In the genomic region with DNA sequence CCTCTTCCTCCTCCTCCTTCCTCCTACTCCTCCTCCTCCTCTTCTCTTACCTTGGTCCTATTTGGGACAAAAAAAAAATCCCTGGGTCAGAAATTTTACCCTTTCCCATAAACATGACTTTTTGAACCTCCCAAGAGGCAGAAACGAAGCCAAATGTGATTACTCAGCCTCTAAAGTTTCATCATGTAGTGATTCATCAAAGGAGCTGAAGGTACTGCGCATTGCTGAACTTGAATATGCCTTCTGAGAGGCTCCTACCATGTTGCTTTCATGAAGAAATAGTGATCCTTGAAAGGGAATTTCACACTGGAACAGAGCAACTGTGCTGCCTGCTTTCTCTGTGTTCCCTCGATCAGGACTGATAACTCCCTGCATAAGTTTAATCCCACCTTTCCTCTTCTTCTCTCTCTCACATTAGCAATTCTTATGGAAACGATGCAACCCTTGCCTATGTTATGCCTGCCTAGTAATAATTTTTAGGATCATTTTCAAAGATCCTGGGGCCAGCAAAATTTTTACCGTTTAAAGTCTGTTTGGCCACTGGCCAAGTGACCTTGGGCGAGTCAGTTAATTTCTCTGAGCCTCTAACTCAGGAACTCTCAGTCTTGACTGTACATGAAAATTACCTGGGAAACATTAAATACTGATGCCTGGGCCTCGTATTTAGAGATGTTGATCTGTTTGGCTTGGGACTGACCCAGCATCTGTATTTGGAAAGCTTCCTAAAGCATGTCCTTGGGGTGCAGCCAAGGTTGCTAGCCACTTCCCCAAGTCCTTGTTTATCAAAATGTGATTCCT, we compare ENCODE assay signal across 9 cellular contexts.
A peak's percentile ranks its signal among the peaks of the same experiment; 100 is the strongest.
DNase-seq lines count a peak whose midpoint lies in the region; ATAC-seq and TF ChIP-seq lines count a peak whose summit lies in the region.
"Had no signal": no experiment of that assay in that cellular context is flagged by ENCODE, and none has a peak within 500 bp of the region (broad histone marks: within the 10 kb centered on the region; RNA-seq: fewer than 3 reads in every experiment).

No MANE protein-coding gene starts in this region.

- no peaks in the 10 kb centered on the region for H3K27me3 ChIP-seq in heart right ventricle
- no peaks in the 10 kb centered on the region for H3K27me3 ChIP-seq in stomach

- CTCF ChIA-PET in WTC11 (lab: Charles Lee) = no interaction called here

- TF ChIP-seq EP300 in stomach (IDR thresholded peaks at IDR 0.05) = no peak

- intact Hi-C loops in heart right ventricle (cut with DNase I) = no loop called here
- intact Hi-C loops in stomach (cut with DNase I; ENCODE audit: low total_unique reads) = no loop called here

- H3K4me3 ChIP-seq in heart right ventricle = no peak overlapping the region
- no peak overlapping the region for H3K4me3 ChIP-seq in stomach

- peak; percentile 62 to 75 for ATAC-seq in activated CD4-positive, CD25-positive, alpha-beta regulatory T cell treated with anti-CD3 and anti-CD28 coated beads, Interleukin-2, amount 50 U/mL, for 24 hours
- ATAC-seq in WTC11 (no peak), heart right ventricle (peak in 7 of 8 donors; percentile 61 to 81 (median 66)), GM18498 (IDR thresholded peaks at IDR 0.05; ENCODE audit: unreplicated experiment) (no peak)

- POLR2A ChIA-PET in WTC11 (lab: Charles Lee) = no interaction called here

- no peak for TF ChIP-seq POLR2A in stomach (IDR thresholded peaks at IDR 0.05)

- no peaks in the 10 kb centered on the region for H3K9me3 Mint-ChIP-seq in WTC11

- H3K36me3 Mint-ChIP-seq in WTC11 = no peaks in the 10 kb centered on the region

- H3K4me1 ChIP-seq in heart right ventricle = peaks cover 0 to 48% (median 9%) of the 10 kb centered on the region in 9 donors
- peaks cover 0 to 35% (median 14%) of the 10 kb centered on the region in 4 donors for H3K4me1 ChIP-seq in stomach

- H3K27ac ChIP-seq in heart right ventricle = peak overlapping the region; percentile 11 to 72 (median 56)
- H3K27ac ChIP-seq in stomach = peak overlapping the region in 4 of 5 donors; percentile 35 to 72 (median 61)

- peaks cover 31% of the 10 kb centered on the region for H3K4me1 Mint-ChIP-seq in WTC11

- no peak overlapping the region for H3K27ac Mint-ChIP-seq in WTC11

- 41 to 42% methylated on average over 7 of the region's 7 CpGs for WGBS in heart right ventricle, 2 donors
- 38 to 55% (median 47%) methylated on average over 7 of the region's 7 CpGs for WGBS in stomach, 5 donors

- H3K36me3 ChIP-seq in heart right ventricle = no peaks in the 10 kb centered on the region
- no peaks in the 10 kb centered on the region for H3K36me3 ChIP-seq in stomach

- H3K27me3 Mint-ChIP-seq in WTC11 (ENCODE audit: low read depth) = no peaks in the 10 kb centered on the region

- H3K4me3 Mint-ChIP-seq in WTC11 = no peak overlapping the region

- DNase-seq in activated CD4-positive, CD25-positive, alpha-beta regulatory T cell (lab: John Stamatoyannopoulos, UW) = no peak
- DNase-seq in WTC11 (ENCODE audit: low spot score) (no peak), heart right ventricle (no peak), stomach (no peak), superior temporal gyrus (ENCODE audit: extremely low spot score) (no peak), NCI-H2081 treated with DMSO at 0.1 percent for 48 hours (lab: John Stamatoyannopoulos, UW) (no peak)
- DNase-seq: MM.1S had no signal

- TF ChIP-seq CTCF in WTC11 (IDR thresholded peaks at IDR 0.05) = no peak
- TF ChIP-seq CTCF in heart right ventricle (IDR thresholded peaks at IDR 0.05) = no peak
- no peak for TF ChIP-seq CTCF in stomach (IDR thresholded peaks at IDR 0.05)

- H3K9me3 ChIP-seq in heart right ventricle (no peaks in the 10 kb centered on the region), stomach (no peaks in the 10 kb centered on the region)

TF ChIP-seq in WTC11, 78 proteins besides CTCF, POLR2A, EP300 and RAD21:
- TF ChIP-seq, protein P1, sequence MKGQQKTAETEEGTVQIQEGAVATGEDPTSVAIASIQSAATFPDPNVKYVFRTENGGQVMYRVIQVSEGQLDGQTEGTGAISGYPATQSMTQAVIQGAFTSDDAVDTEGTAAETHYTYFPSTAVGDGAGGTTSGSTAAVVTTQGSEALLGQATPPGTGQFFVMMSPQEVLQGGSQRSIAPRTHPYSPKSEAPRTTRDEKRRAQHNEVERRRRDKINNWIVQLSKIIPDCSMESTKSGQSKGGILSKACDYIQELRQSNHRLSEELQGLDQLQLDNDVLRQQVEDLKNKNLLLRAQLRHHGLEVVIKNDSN (CRISPR knock-in tag; IDR thresholded peaks at IDR 0.05) = no peak
- TF ChIP-seq, protein P2, sequence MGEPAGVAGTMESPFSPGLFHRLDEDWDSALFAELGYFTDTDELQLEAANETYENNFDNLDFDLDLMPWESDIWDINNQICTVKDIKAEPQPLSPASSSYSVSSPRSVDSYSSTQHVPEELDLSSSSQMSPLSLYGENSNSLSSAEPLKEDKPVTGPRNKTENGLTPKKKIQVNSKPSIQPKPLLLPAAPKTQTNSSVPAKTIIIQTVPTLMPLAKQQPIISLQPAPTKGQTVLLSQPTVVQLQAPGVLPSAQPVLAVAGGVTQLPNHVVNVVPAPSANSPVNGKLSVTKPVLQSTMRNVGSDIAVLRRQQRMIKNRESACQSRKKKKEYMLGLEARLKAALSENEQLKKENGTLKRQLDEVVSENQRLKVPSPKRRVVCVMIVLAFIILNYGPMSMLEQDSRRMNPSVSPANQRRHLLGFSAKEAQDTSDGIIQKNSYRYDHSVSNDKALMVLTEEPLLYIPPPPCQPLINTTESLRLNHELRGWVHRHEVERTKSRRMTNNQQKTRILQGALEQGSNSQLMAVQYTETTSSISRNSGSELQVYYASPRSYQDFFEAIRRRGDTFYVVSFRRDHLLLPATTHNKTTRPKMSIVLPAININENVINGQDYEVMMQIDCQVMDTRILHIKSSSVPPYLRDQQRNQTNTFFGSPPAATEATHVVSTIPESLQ (CRISPR knock-in tag; IDR thresholded peaks at IDR 0.05) = no peak
- TF ChIP-seq GABPB1 (CRISPR knock-in tag; IDR thresholded peaks at IDR 0.05) = peak; percentile 91

Comparison
In these comparisons a context has a peak if more than half of its experiments do, and no peak if none do; other contexts are left out.
1. ATAC-seq: peak in activated CD4-positive, CD25-positive, alpha-beta regulatory T cell treated with anti-CD3 and anti-CD28 coated beads, Interleukin-2, amount 50 U/mL, for 24 hours (2 of 2) and heart right ventricle (7 of 8); none in WTC11 (single experiment) and GM18498 (single experiment).